ENCODE assay signal across 25 cellular contexts in genomic region chr10:133199488-133199885, GRCh38. TPM values are rescaled to one million over a fixed set of nuclear protein-coding genes. Genes with fewer than 3 reads are reported as not detected.
DNase-seq lines count a peak whose midpoint lies in the region; ATAC-seq, FAIRE-seq and TF ChIP-seq lines count a peak whose summit lies in the region.
"Had no signal": no experiment of that assay in that cellular context is flagged by ENCODE, and none has a peak within 500 bp of the region (broad histone marks: within the 10 kb centered on the region; RNA-seq: fewer than 3 reads in every experiment).

No MANE protein-coding gene starts in this region.

- H3K27ac Mint-ChIP-seq in WTC11, result 0 out of 2 replicates have a peak overlapping the region, but pooled peaks have one; percentile 49
- H3K27ac Mint-ChIP-seq: CD4-positive, alpha-beta T cell; CD8-positive, alpha-beta memory T cell had no signal

- H3K27ac ChIP-seq in right cardiac atrium (ENCODE audit: low read length), result no peak overlapping the region
- H3K27ac ChIP-seq in kidney (ENCODE audit: low read depth in 2 of 2, low read length in 2 of 2), result no peak overlapping the region
- H3K27ac ChIP-seq: 22Rv1, A549 had no signal

- no peaks in the 10 kb centered on the region for H3K36me3 ChIP-seq in kidney (ENCODE audit: control insufficient read depth in 1 of 2, insufficient read depth in 2 of 2, low read length in 2 of 2)

- no peak for TF ChIP-seq CTCF in WTC11 (IDR thresholded peaks at IDR 0.05)
- no peak for TF ChIP-seq CTCF in kidney (IDR thresholded peaks at IDR 0.05; ENCODE audit: borderline replicate concordance, extremely low read depth, insufficient read depth)

- WGBS in right cardiac atrium, result 85% methylated on average over 13 of the region's 13 CpGs

- no peaks in the 10 kb centered on the region for H3K4me1 Mint-ChIP-seq in WTC11
- H3K4me1 Mint-ChIP-seq: CD14-positive monocyte; CD8-positive, alpha-beta memory T cell had no signal

- intact Hi-C loops in right cardiac atrium (cut with DNase I) (no loop called here), left ventricle myocardium superior (cut with micrococcal nuclease) (no loop called here), kidney (cut with DNase I) (no loop called here)

- no peaks in the 10 kb centered on the region for H3K4me1 ChIP-seq in right cardiac atrium (ENCODE audit: control insufficient read depth, insufficient read depth, low read length)
- H3K4me1 ChIP-seq in kidney (ENCODE audit: control insufficient read depth in 1 of 2, insufficient read depth in 1 of 2, low read depth in 1 of 2, low read length in 2 of 2), result no peaks in the 10 kb centered on the region
- H3K4me1 ChIP-seq: A549 had no signal

- no peaks in the 10 kb centered on the region for H3K36me3 Mint-ChIP-seq in WTC11
- H3K36me3 Mint-ChIP-seq: CD14-positive monocyte; CD8-positive, alpha-beta memory T cell had no signal

- H3K4me3 ChIP-seq in right cardiac atrium (ENCODE audit: low read length), result no peak overlapping the region
- H3K4me3 ChIP-seq in kidney (ENCODE audit: low read length in 2 of 2), result no peak overlapping the region
- H3K4me3 ChIP-seq: A549 had no signal

- DNase-seq in right cardiac atrium (peak in 2 of 3 donors; percentile 2 to 12), left ventricle myocardium superior (no peak), WTC11 (ENCODE audit: low spot score) (no peak), kidney (peak; percentile 49), GM03348 (ENCODE audit: low spot score) (no peak), NCI-H1092 treated with DMSO at 0.1 percent for 48 hours (lab: John Stamatoyannopoulos, UW) (no peak), UCSD-AML1 (lab: John Stamatoyannopoulos, UW; ENCODE audit: unreplicated experiment) (no peak)
- DNase-seq: ACHN; CD4-positive, alpha-beta T cell; CD8-positive, alpha-beta memory T cell; DMS 273 treated with DMSO at 0.1 percent for 48 hours; DMS79; EL; GDM1; H7 had no signal

- H3K27me3 Mint-ChIP-seq in WTC11 (ENCODE audit: low read depth), result no peaks in the 10 kb centered on the region
- H3K27me3 Mint-ChIP-seq: CD4-positive, alpha-beta T cell; CD8-positive, alpha-beta memory T cell had no signal

- H3K27me3 ChIP-seq in right cardiac atrium (ENCODE audit: control insufficient read depth, insufficient read depth), result no peaks in the 10 kb centered on the region

- H3K4me3 Mint-ChIP-seq in WTC11, result no peak overlapping the region
- H3K4me3 Mint-ChIP-seq: CD14-positive monocyte; CD4-positive, alpha-beta T cell; CD8-positive, alpha-beta memory T cell had no signal

- CTCF ChIA-PET in WTC11 (lab: Charles Lee), result no interaction called here

- POLR2A ChIA-PET in WTC11 (lab: Charles Lee), result no interaction called here

- H3K9me3 Mint-ChIP-seq in WTC11, result peaks cover 4% of the 10 kb centered on the region
- H3K9me3 Mint-ChIP-seq: CD4-positive, alpha-beta T cell had no signal

- H3K9me3 ChIP-seq in right cardiac atrium (ENCODE audit: control insufficient read depth, low read length) (no peaks in the 10 kb centered on the region), kidney (ENCODE audit: control insufficient read depth in 1 of 2, low read length in 2 of 2) (no peaks in the 10 kb centered on the region)
- H3K9me3 ChIP-seq: A549 had no signal

- ATAC-seq in right cardiac atrium, result no peak
- ATAC-seq in left ventricle myocardium superior, result no peak
- ATAC-seq in WTC11, result no peak
- no peak for ATAC-seq in GM19035 (IDR thresholded peaks at IDR 0.05; ENCODE audit: unreplicated experiment)
- ATAC-seq: A549, HCT116 had no signal

- no peak overlapping the region for H3K9ac ChIP-seq in kidney (ENCODE audit: low read length in 2 of 2)

- no peak for FAIRE-seq in kidney (lab: Jason Lieb, UNC)
- FAIRE-seq: A549, D721Med, GM12891, GM18507, H1 had no signal

TF ChIP-seq in WTC11, 78 proteins besides CTCF, POLR2A, EP300 and RAD21 (continues in another document):
- TF ChIP-seq JAZF1 (CRISPR knock-in tag; IDR thresholded peaks at IDR 0.05) (no peak), IRF2 (CRISPR knock-in tag; IDR thresholded peaks at IDR 0.05; ENCODE audit: borderline replicate concordance, low read depth) (no peak), ZNF263 (CRISPR knock-in tag; IDR thresholded peaks at IDR 0.05; ENCODE audit: low read depth) (no peak), CREM (CRISPR knock-in tag; IDR thresholded peaks at IDR 0.05) (no peak), FOXJ3 (CRISPR knock-in tag; IDR thresholded peaks at IDR 0.05; ENCODE audit: borderline replicate concordance) (no peak), ARID4B (CRISPR knock-in tag; IDR thresholded peaks at IDR 0.05; ENCODE audit: borderline replicate concordance) (no peak), NR3C1 (CRISPR knock-in tag; conservative IDR thresholded peaks at IDR 0.05; ENCODE audit: low read depth) (no peak), SMAD3 (CRISPR knock-in tag; IDR thresholded peaks at IDR 0.05; ENCODE audit: borderline replicate concordance) (no peak), ZNF396 (CRISPR knock-in tag; IDR thresholded peaks at IDR 0.05; ENCODE audit: borderline replicate concordance) (no peak), MYBL2 (CRISPR knock-in tag; IDR thresholded peaks at IDR 0.05) (no peak), HMGA2 (CRISPR knock-in tag; IDR thresholded peaks at IDR 0.05) (no peak), ESRRA (CRISPR knock-in tag; IDR thresholded peaks at IDR 0.05; ENCODE audit: borderline replicate concordance) (no peak)
- TF ChIP-seq, protein P1, sequence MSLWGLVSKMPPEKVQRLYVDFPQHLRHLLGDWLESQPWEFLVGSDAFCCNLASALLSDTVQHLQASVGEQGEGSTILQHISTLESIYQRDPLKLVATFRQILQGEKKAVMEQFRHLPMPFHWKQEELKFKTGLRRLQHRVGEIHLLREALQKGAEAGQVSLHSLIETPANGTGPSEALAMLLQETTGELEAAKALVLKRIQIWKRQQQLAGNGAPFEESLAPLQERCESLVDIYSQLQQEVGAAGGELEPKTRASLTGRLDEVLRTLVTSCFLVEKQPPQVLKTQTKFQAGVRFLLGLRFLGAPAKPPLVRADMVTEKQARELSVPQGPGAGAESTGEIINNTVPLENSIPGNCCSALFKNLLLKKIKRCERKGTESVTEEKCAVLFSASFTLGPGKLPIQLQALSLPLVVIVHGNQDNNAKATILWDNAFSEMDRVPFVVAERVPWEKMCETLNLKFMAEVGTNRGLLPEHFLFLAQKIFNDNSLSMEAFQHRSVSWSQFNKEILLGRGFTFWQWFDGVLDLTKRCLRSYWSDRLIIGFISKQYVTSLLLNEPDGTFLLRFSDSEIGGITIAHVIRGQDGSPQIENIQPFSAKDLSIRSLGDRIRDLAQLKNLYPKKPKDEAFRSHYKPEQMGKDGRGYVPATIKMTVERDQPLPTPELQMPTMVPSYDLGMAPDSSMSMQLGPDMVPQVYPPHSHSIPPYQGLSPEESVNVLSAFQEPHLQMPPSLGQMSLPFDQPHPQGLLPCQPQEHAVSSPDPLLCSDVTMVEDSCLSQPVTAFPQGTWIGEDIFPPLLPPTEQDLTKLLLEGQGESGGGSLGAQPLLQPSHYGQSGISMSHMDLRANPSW (CRISPR knock-in tag; conservative IDR thresholded peaks at IDR 0.05; ENCODE audit: low read depth), result no peak

RNA-seq across cellular contexts. Expression of gene UTF1, which starts 30.5 kb away (rescaled TPM):
- not detected for total RNA-seq in right cardiac atrium
- polyA plus RNA-seq in right cardiac atrium, result not detected
- total RNA-seq in left ventricle myocardium superior, result not detected
- 140 to 196 TPM (median 143 TPM) in 3 replicates for total RNA-seq in WTC11 (2021)
- total RNA-seq in kidney, result not detected
- not detected for polyA plus RNA-seq in kidney (ENCODE audit: insufficient read depth, low read depth, low replicate concordance)
- total RNA-seq: CD4-positive, alpha-beta T cell; CD8-positive, alpha-beta memory T cell had no signal
- polyA plus RNA-seq: A549; BJ; CD8-positive, alpha-beta memory T cell had no signal

RNA-seq across cellular contexts. Expression of gene VENTX, which starts 38.2 kb away (rescaled TPM):
- total RNA-seq in right cardiac atrium, result under 1 TPM; 0.45 to 0.89 (median 0.68) TPM
- 0.48 TPM for polyA plus RNA-seq in right cardiac atrium
- 0.99 TPM for total RNA-seq in left ventricle myocardium superior
- total RNA-seq in WTC11 (2021), result 21.5 to 28.0 TPM (median 22.5 TPM) in 3 replicates
- 3.3 TPM for total RNA-seq in kidney
- 0.39 TPM for polyA plus RNA-seq in kidney (ENCODE audit: insufficient read depth, low read depth, low replicate concordance)
- total RNA-seq: CD8-positive, alpha-beta memory T cell had no signal
- polyA plus RNA-seq: A549; BJ; CD8-positive, alpha-beta memory T cell had no signal

RNA-seq across cellular contexts. Expression of gene KNDC1, which starts 39.5 kb away (rescaled TPM):
- total RNA-seq in right cardiac atrium (1 to 10 TPM in 2 of 4 donors, under 1 TPM in 2; 0.41 to 1.4 (median 0.91) TPM), left ventricle myocardium superior (0.20 TPM), WTC11 (2021) (25.7 to 26.8 TPM (median 26.6 TPM) in 3 replicates), kidney (8.7 TPM)
- polyA plus RNA-seq in right cardiac atrium (0.23 TPM), kidney (ENCODE audit: insufficient read depth, low read depth, low replicate concordance) (0.43 TPM)
- total RNA-seq: CD4-positive, alpha-beta T cell; CD8-positive, alpha-beta memory T cell had no signal

Comparison
In these comparisons a context has a peak if more than half of its experiments do, and no peak if none do; other contexts are left out.
1. DNase-seq: peak in right cardiac atrium (2 of 3) and kidney (single experiment); none in left ventricle myocardium superior (single experiment), WTC11 (single experiment), GM03348 (single experiment), NCI-H1092 treated with DMSO at 0.1 percent for 48 hours (single experiment) and UCSD-AML1 (single experiment).
2. RNA of gene UTF1, which starts 30.5 kb away (total RNA-seq): 140 to 196 TPM in WTC11; not detected in kidney (single experiment), not detected in right cardiac atrium and not detected in left ventricle myocardium superior (single experiment); every median in the first group is over 100 times any median in the second.